ENCODE assay signal across 12 cellular contexts in the genomic region with DNA sequence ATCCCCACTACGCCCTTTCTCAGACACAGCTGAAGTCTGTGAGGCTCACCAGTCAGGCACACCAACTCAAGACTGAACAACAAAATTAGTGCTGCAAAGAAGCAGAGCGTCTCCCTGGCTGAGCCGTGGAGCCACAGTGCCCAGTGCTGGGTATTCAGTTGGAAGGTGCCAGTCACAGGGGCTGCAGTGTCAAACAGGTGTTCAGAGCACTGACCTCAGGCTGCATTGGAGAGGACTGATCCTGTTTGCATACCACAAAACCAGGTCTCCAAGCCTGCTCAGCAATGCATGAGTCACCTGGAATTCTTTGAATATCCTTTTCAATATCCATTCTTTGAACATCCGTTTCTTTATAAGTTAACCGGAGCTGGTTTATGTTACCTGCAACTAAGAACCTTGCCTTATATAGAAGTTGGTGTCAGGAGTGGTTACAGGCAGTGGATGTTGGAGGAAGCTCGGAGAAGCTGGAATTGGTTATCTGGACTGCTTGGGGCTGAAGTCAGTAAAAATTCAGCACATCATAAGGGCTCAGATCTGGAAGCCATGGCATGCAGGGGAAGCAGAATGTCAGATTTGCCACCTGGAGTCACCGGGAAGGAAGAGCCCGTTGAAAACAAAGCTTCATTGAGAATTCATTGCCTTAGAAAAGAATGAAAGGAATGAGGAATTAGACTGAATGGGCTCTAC. TPM values are rescaled to one million over a fixed set of nuclear protein-coding genes. Genes with fewer than 3 reads are reported as not detected.
DNase-seq lines count a peak whose midpoint lies in the region; ATAC-seq, FAIRE-seq and TF ChIP-seq lines count a peak whose summit lies in the region.
"Had no signal": no experiment of that assay in that cellular context is flagged by ENCODE, and none has a peak within 500 bp of the region (broad histone marks: within the 10 kb centered on the region; RNA-seq: fewer than 3 reads in every experiment).

No MANE protein-coding gene starts in this region.

- H3K36me3 ChIP-seq in NT2/D1 (ENCODE audit: insufficient read depth, insufficient read length, low read length): no peaks in the 10 kb centered on the region

- no peaks in the 10 kb centered on the region for H3K9me3 ChIP-seq in NT2/D1 (ENCODE audit: insufficient read depth, low read length)

- H3K27ac ChIP-seq in foreskin keratinocyte: no peak overlapping the region
- H3K27ac ChIP-seq: heart left ventricle had no signal

- DNase-seq in H54 (ENCODE audit: insufficient read length, low spot score) (peak; percentile 41), NT2/D1 (ENCODE audit: low read depth, low spot score) (peak; percentile 39), foreskin keratinocyte (peak; percentile 90 to 96), sciatic nerve (ENCODE audit: low spot score) (peak; percentile 28), mucosa of gallbladder (ENCODE audit: low spot score) (no peak), DMS79 (lab: John Stamatoyannopoulos, UW) (no peak)
- DNase-seq in activated naive CD4-positive, alpha-beta T cell treated with Interleukin-2 at 50 U/mL for 16 hours: no peak
- DNase-seq: activated CD4-positive, alpha-beta T cell treated with anti-CD3 and anti-CD28 coated beads, Interleukin-2, amount 10 ng/mL, durations not matched to agents 24 days and 14 days; right cardiac atrium; stimulated activated naive CD4-positive, alpha-beta T cell treated with Interleukin-2 at 50 U/mL for 16 hours had no signal

- TF ChIP-seq CTCF in foreskin keratinocyte (conservative IDR thresholded peaks at IDR 0.05): no peak

- H3K27me3 ChIP-seq in NT2/D1 (ENCODE audit: insufficient read depth, insufficient read length) (no peaks in the 10 kb centered on the region), foreskin keratinocyte (no peaks in the 10 kb centered on the region)
- H3K27me3 ChIP-seq: heart left ventricle had no signal

- FAIRE-seq in H54 (lab: Jason Lieb, UNC): peak; percentile 36
- FAIRE-seq: K562 had no signal

- intact Hi-C loops in sciatic nerve (cut with DNase I): no loop called here

- TF ChIP-seq POLR2A in H54 (IDR thresholded peaks at IDR 0.05; ENCODE audit: low read depth, low read length): no peak

- H3K4me1 ChIP-seq in NT2/D1 (ENCODE audit: insufficient read depth, insufficient read length) (peaks cover 10% of the 10 kb centered on the region), foreskin keratinocyte (peaks cover 27% of the 10 kb centered on the region)
- H3K4me1 ChIP-seq: heart left ventricle had no signal

- no peak overlapping the region for H3K4me3 ChIP-seq in NT2/D1 (ENCODE audit: insufficient read length, low read depth)
- H3K4me3 ChIP-seq: heart left ventricle, K562 had no signal

- H3K9ac ChIP-seq in NT2/D1 (ENCODE audit: insufficient read length, low read depth): no peak overlapping the region

- ATAC-seq in foreskin keratinocyte (peak; percentile 89), sciatic nerve (no peak)
- ATAC-seq: heart left ventricle, K562, right cardiac atrium had no signal

RNA-seq across cellular contexts. Expression of gene PDGFB, which starts 30.3 kb away (rescaled TPM):
- total RNA-seq in foreskin keratinocyte (10.9 and 12.8 TPM in 2 replicates), sciatic nerve (24.2 TPM), mucosa of gallbladder (14.6 TPM)
- polyA plus RNA-seq in foreskin keratinocyte: 9.8 and 12.0 TPM in 2 replicates

Comparison
In these comparisons a context has a peak if more than half of its experiments do, and no peak if none do; other contexts are left out.
1. DNase-seq: peak in H54 (single experiment), NT2/D1 (single experiment), foreskin keratinocyte (2 of 2) and sciatic nerve (single experiment); none in mucosa of gallbladder (single experiment), DMS79 (single experiment) and activated naive CD4-positive, alpha-beta T cell treated with Interleukin-2 at 50 U/mL for 16 hours (single experiment).